22 cellular contexts compared by ENCODE assay signal in genomic region chr5:151881626-151882225, GRCh38. TPM values are rescaled to one million over a fixed set of nuclear protein-coding genes. Genes with fewer than 3 reads are reported as not detected.
DNase-seq lines count a peak whose midpoint lies in the region; ATAC-seq and TF ChIP-seq lines count a peak whose summit lies in the region.
"Had no signal": no experiment of that assay in that cellular context is flagged by ENCODE, and none has a peak within 500 bp of the region (broad histone marks: within the 10 kb centered on the region; RNA-seq: fewer than 3 reads in every experiment).

No MANE protein-coding gene starts in this region.

- intact Hi-C loops in Right ventricle myocardium superior (cut with DNase I) = no loop called here
- intact Hi-C loops in cardiac septum (cut with DNase I) = loop anchor here (5.0 kb wide), 1 partner anchor 36 kb away; no protein-coding TSS in a partner anchor
- intact Hi-C loops in Panc1 (cut with micrococcal nuclease; ENCODE audit: unreplicated experiment) = no loop called here
- intact Hi-C loops in heart left ventricle (cut with DNase I) = loop anchor here in 1 of 10 donors (10.0 kb wide), 1 partner anchor 823 kb away; no protein-coding TSS in a partner anchor

- ATAC-seq in Right ventricle myocardium superior (ENCODE audit: poor library complexity) = peak; percentile 39
- ATAC-seq in Panc1 = peak; percentile 53; the same call in 1 of the 2 replicates
- ATAC-seq in heart left ventricle = peak in 3 of 4 donors; percentile 8 to 29 (median 17)

- H3K27ac ChIP-seq in Panc1 (ENCODE audit: low read length) (no peak overlapping the region), heart left ventricle (peak overlapping the region in 2 of 12 donors; percentile 1 to 42), neuronal stem cell (replicated peaks; ENCODE audit: low read length) (no peak overlapping the region)
- H3K27ac ChIP-seq: HL-60, PC-9 had no signal

- TF ChIP-seq CTCF in Panc1 (IDR thresholded peaks at IDR 0.05) = no peak
- TF ChIP-seq CTCF in heart left ventricle (IDR thresholded peaks at IDR 0.05) = no peak

- H3K18ac ChIP-seq in neuronal stem cell (ENCODE audit: low read length) = peak overlapping the region; percentile 23

- H3K9ac ChIP-seq in neuronal stem cell (ENCODE audit: low read depth, low read length, poor library complexity) = no peak overlapping the region

- H3K27me3 ChIP-seq in Panc1 (ENCODE audit: control insufficient read depth, insufficient read depth, low read length) (no peaks in the 10 kb centered on the region; the same call in 1 of the 2 replicates), heart left ventricle (no peaks in the 10 kb centered on the region), neuronal stem cell (ENCODE audit: control insufficient read depth in 3 of 3, insufficient read depth in 3 of 3, low read depth in 1 of 3, low read length in 3 of 3) (peaks cover 0 to 3% (median 0%) of the 10 kb centered on the region in 3 experiments)
- H3K27me3 ChIP-seq: BE2C had no signal

- H2BK15ac ChIP-seq in neuronal stem cell (ENCODE audit: low read length) = no peak overlapping the region

- DNase-seq in Right ventricle myocardium superior (no peak), cardiac septum (ENCODE audit: low spot score) (no peak), Panc1 (ENCODE audit: low read depth, low spot score) (no peak), heart left ventricle (no peak), neuronal stem cell (ENCODE audit: low spot score) (no peak), NCI-H1417 treated with DMSO at 0.1 percent for 48 hours (lab: John Stamatoyannopoulos, UW) (no peak), SW 1271 (lab: John Stamatoyannopoulos, UW) (no peak), NCI-H187 (lab: John Stamatoyannopoulos, UW) (no peak)
- DNase-seq: BE2C, DMS79 treated with DMSO at 0.1 percent for 48 hours, KG1, NCI-H1105 treated with DMSO at 0.1 percent for 48 hours, NCI-H1694, NCI-H2081 treated with DMSO at 0.1 percent for 48 hours, NCI-H2171 treated with DMSO at 0.1 percent for 48 hours, NCI-H446, NCI-H526 treated with DMSO at 0.1 percent for 48 hours, PC-9 had no signal

- no TSS peak for BruUV-seq in Panc1 (replicated peaks; lab: Mats Ljungman, UMichigan)

- H4K91ac ChIP-seq in neuronal stem cell (ENCODE audit: low read depth, low read length, poor library complexity) = no peak overlapping the region

- no peak overlapping the region for H2AFZ ChIP-seq in neuronal stem cell (ENCODE audit: low read length)
- H2AFZ ChIP-seq: PC-9 had no signal

- 26 to 38% (median 34%) methylated on average over 2 of the region's 2 CpGs for WGBS in heart left ventricle, 4 donors
- WGBS in neuronal stem cell (ENCODE audit: extremely low coverage in 2 of 2, insufficient read length in 2 of 2, insufficient replicate concordance in 1 of 2), 2 donors = no CpG with 5 or more reads among the region's 2 CpGs

- TF ChIP-seq POLR2A in heart left ventricle (IDR thresholded peaks at IDR 0.05) = no peak

- H2BK12ac ChIP-seq in neuronal stem cell (ENCODE audit: low read length) = no peak overlapping the region

- H3K4me2 ChIP-seq in neuronal stem cell (ENCODE audit: insufficient read depth, low read length, poor library complexity, severe bottlenecking) = no peak overlapping the region
- H3K4me2 ChIP-seq: PC-9 had no signal

- H2BK120ac ChIP-seq in neuronal stem cell (ENCODE audit: low read depth, low read length) = no peak overlapping the region

- no peak overlapping the region for H2BK5ac ChIP-seq in neuronal stem cell (ENCODE audit: low read length)

- CTCF ChIA-PET in Panc1 (lab: Charles Lee) = no interaction called here

- H3K4me3 ChIP-seq in Panc1 (ENCODE audit: low read depth in 2 of 2, low read length in 2 of 2) (no peak overlapping the region), heart left ventricle (no peak overlapping the region), neuronal stem cell (ENCODE audit: low read length in 2 of 2) (no peak overlapping the region)
- H3K4me3 ChIP-seq: HAP-1, PC-9 had no signal

- H3K36me3 ChIP-seq in Panc1 (ENCODE audit: control insufficient read depth, insufficient read depth, low read length) (no peaks in the 10 kb centered on the region), heart left ventricle (no peaks in the 10 kb centered on the region), neuronal stem cell (replicated peaks in 1 of 2; ENCODE audit: control insufficient read depth in 2 of 2, insufficient read depth in 2 of 2, low read length in 2 of 2) (no peaks in the 10 kb centered on the region)
- H3K36me3 ChIP-seq: BE2C, HAP-1 had no signal

- no peak overlapping the region for H2AK5ac ChIP-seq in neuronal stem cell (ENCODE audit: low read depth, low read length)

- H3K4me1 ChIP-seq in Panc1 (ENCODE audit: control insufficient read depth, insufficient read depth, low read length) (no peaks in the 10 kb centered on the region), heart left ventricle (peaks cover 0 to 20% (median 0%) of the 10 kb centered on the region in 12 donors), neuronal stem cell (ENCODE audit: control insufficient read depth in 2 of 2, insufficient read depth in 1 of 2, low read depth in 1 of 2, low read length in 2 of 2) (no peaks in the 10 kb centered on the region)
- H3K4me1 ChIP-seq: BE2C, HAP-1 had no signal

- H3K9me3 ChIP-seq in Panc1 (ENCODE audit: control insufficient read depth, insufficient read depth, low read depth, low read length) = no peaks in the 10 kb centered on the region
- peaks cover 0 to 9% (median 0%) of the 10 kb centered on the region in 12 donors for H3K9me3 ChIP-seq in heart left ventricle
- no peaks in the 10 kb centered on the region for H3K9me3 ChIP-seq in neuronal stem cell (replicated peaks in 1 of 2; ENCODE audit: control insufficient read depth in 2 of 2, insufficient read depth in 1 of 2, low read depth in 1 of 2, low read length in 2 of 2)
- H3K9me3 ChIP-seq: BE2C, HAP-1 had no signal

- no peak overlapping the region for H3K14ac ChIP-seq in neuronal stem cell (ENCODE audit: low read length)

- POLR2A ChIA-PET in Panc1 (lab: Charles Lee) = interaction anchor here (0.7 kb wide), 2 partner anchors 68 to 335 kb away, joined by 7 to 10 read pairs; no protein-coding TSS in a partner anchor

- H3K79me1 ChIP-seq in neuronal stem cell (ENCODE audit: low read depth, low read length) = no peaks in the 10 kb centered on the region

- in situ Hi-C loops in Panc1 (cut with HindIII; ENCODE audit: low pct_unique_long_range_greater_than_20kb, low sequenced_read_pairs) = no loop called here

- no peak overlapping the region for H3K4ac ChIP-seq in neuronal stem cell (ENCODE audit: low read length)

- H4K8ac ChIP-seq in neuronal stem cell (ENCODE audit: low read depth, low read length) = no peak overlapping the region

- no peak overlapping the region for H3K23ac ChIP-seq in neuronal stem cell (ENCODE audit: low read depth, low read length, poor library complexity)

RNA-seq across cellular contexts. Expression of gene GLRA1, which starts 42.9 kb away (rescaled TPM):
- total RNA-seq in Right ventricle myocardium superior (not detected), cardiac septum (not detected), Panc1 (2021; ENCODE audit: unreplicated experiment) (not detected), heart left ventricle (not detected)
- polyA plus RNA-seq in Panc1 (2012; ENCODE audit: insufficient read length) = not detected
- polyA plus RNA-seq in heart left ventricle = not detected
- not detected for polyA plus RNA-seq in neuronal stem cell (2013, experiment 1 of 2)
- polyA plus RNA-seq in neuronal stem cell (2013, experiment 2 of 2) = not detected
- total RNA-seq: HT-29, PC-9, SK-MEL-5 had no signal
